Comparison of ENCODE assay signal across 1 cellular context in genomic region chr10:73801253-73801590, GRCh38.
TF ChIP-seq lines count a peak whose summit lies in the region.

No MANE protein-coding gene starts in this region.

TF ChIP-seq in IMR-90, 13 proteins besides CTCF, POLR2A, EP300 and RAD21:
- TF ChIP-seq ELK1 (IDR thresholded peaks at IDR 0.05; ENCODE audit: borderline replicate concordance, low read depth, low read length), result no peak
- TF ChIP-seq NFE2L2 (IDR thresholded peaks at IDR 0.05; ENCODE audit: low read depth, low read length), result no peak
- TF ChIP-seq RFX5 (IDR thresholded peaks at IDR 0.05; ENCODE audit: low read depth, low read length), result no peak
- no peak for TF ChIP-seq BHLHE40 (IDR thresholded peaks at IDR 0.05; ENCODE audit: low read depth, low read length)
- TF ChIP-seq SMC3 (IDR thresholded peaks at IDR 0.05; ENCODE audit: low read depth, low read length), result no peak
- no peak for TF ChIP-seq MXI1 (IDR thresholded peaks at IDR 0.05; ENCODE audit: borderline replicate concordance, low read depth, low read length)
- no peak for TF ChIP-seq USF2 (IDR thresholded peaks at IDR 0.05; ENCODE audit: low read depth, low read length)
- TF ChIP-seq MAZ (IDR thresholded peaks at IDR 0.05; ENCODE audit: borderline replicate concordance, low read depth, low read length), result no peak
- TF ChIP-seq CHD1 (IDR thresholded peaks at IDR 0.05; ENCODE audit: low read depth, low read length), result no peak
